ENCODE assay signal across 9 cellular contexts in the genomic region with DNA sequence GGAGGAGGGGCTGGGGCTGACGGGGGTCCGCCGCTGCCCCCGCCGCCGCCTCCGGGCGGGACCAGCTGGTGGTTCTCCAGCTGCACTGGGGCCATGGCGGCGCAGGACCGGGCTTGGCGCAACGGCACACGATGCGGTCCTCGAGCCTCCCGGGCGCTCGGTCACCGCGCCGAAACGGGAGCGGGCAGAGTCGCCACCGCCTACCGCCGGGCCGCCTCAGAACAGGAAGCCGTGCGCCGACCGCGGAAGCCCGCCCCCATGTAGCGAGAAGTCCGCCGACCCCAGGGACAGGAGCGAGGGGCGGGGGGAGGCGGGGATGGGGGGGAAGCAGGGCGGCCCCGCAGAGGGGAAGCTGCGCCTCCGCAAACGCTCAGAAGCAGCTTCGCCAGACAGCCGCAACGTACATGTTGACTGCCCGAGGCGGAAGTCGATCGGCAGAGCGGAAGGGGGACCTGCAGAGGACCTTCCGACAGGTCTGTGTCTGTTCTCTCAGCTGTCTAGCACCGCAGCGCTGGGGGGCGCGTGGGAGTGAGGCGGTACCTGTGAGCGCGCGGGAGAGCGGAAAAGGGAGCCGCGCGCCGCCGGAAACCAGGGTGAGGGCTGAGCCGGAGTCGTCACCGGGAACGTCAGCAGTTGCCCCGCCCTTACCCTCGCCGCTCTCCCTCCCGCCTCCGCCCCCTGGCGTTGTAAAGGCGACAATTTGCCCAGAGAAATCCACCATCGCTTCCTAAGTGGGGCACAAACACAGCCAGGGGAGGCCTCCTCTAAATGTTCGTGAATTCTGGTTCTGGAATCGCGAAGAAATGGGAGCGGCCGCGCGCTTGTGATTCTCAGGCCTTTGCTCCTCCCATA. TPM values are rescaled to one million over a fixed set of nuclear protein-coding genes. Genes with fewer than 3 reads are reported as not detected.
DNase-seq lines count a peak whose midpoint lies in the region; ATAC-seq, FAIRE-seq and TF ChIP-seq lines count a peak whose summit lies in the region.
"Had no signal": no experiment of that assay in that cellular context is flagged by ENCODE, and none has a peak within 500 bp of the region (broad histone marks: within the 10 kb centered on the region; RNA-seq: fewer than 3 reads in every experiment).

A gene (minus strand): TSS at position 225 of the 852 bp plus-strand sequence. CDS start 130 bp downstream, at position 95.

- TF ChIP-seq POLR2A in breast epithelium (IDR thresholded peaks at IDR 0.05) = no peak

- DNase-seq in AG04450 (ENCODE audit: low read depth, low spot score) = peak; percentile 54
- DNase-seq in NCI-H2196 (lab: John Stamatoyannopoulos, UW; ENCODE audit: unreplicated experiment) = peak; percentile 77
- DNase-seq in breast epithelium (ENCODE audit: low spot score in 2 of 2) = peak; percentile 69 to 83
- peak; percentile 86 for DNase-seq in small intestine

- H3K9ac ChIP-seq in iPS-20b (ENCODE audit: low read depth, low read length) = peak within 1 kb of the TSS; percentile 93

- ATAC-seq in GM18870 (IDR thresholded peaks at IDR 0.05; ENCODE audit: unreplicated experiment) (peak; percentile 86), HG03135 (IDR thresholded peaks at IDR 0.05; ENCODE audit: unreplicated experiment) (peak; percentile 94)

- H3K36me3 ChIP-seq in breast epithelium (no peaks in the 10 kb centered on the region), iPS-20b (ENCODE audit: insufficient read depth, low read depth, low read length) (peaks cover 11% of the 10 kb centered on the region; the same call in 1 of the 2 replicates), small intestine (ENCODE audit: control insufficient read depth in 2 of 2, insufficient read depth in 2 of 2, low read length in 2 of 2) (no peaks in the 10 kb centered on the region)

- 0% methylated on average over 22 to 87 of the region's 88 CpGs for WGBS in small intestine, 3 donors

- CTCF ChIA-PET in AG04450 (lab: Charles Lee) = interaction anchor here (1.2 kb wide), 1 partner anchor 84 kb away, joined by 6 read pairs; no protein-coding TSS in a partner anchor

- POLR2A ChIA-PET in AG04450 (lab: Yijun Ruan, JAX) = interaction anchor here (0.7 kb wide), 1 partner anchor 350 kb away, joined by 4 read pairs; no protein-coding TSS in a partner anchor

- no peaks in the 10 kb centered on the region for H3K27me3 ChIP-seq in AG04450 (ENCODE audit: control insufficient read depth, insufficient read depth, low read length)
- peaks cover 0 to 33% of the 10 kb centered on the region in 2 donors for H3K27me3 ChIP-seq in breast epithelium
- H3K27me3 ChIP-seq in iPS-20b (ENCODE audit: insufficient read depth, low read length) = no peaks in the 10 kb centered on the region
- no peaks in the 10 kb centered on the region for H3K27me3 ChIP-seq in small intestine (ENCODE audit: control insufficient read depth in 2 of 2, insufficient read depth in 2 of 2, low read length in 2 of 2)

- H3K9me3 ChIP-seq in AG04450 (ENCODE audit: control insufficient read depth, insufficient read depth, low read length) (no peaks in the 10 kb centered on the region), breast epithelium (no peaks in the 10 kb centered on the region), iPS-20b (ENCODE audit: insufficient read depth, low read depth, low read length) (no peaks in the 10 kb centered on the region), small intestine (ENCODE audit: control insufficient read depth, low read depth) (no peaks in the 10 kb centered on the region)

- H3K4me3 ChIP-seq in AG04450 (ENCODE audit: low read depth, low read length) = peak within 1 kb of the TSS; percentile 71
- H3K4me3 ChIP-seq in breast epithelium = peak within 1 kb of the TSS; percentile 70 to 97 (median 76)
- peak within 1 kb of the TSS; percentile 95 for H3K4me3 ChIP-seq in iPS-20b (ENCODE audit: low read length)
- peak within 1 kb of the TSS; percentile 72 to 92 for H3K4me3 ChIP-seq in small intestine (ENCODE audit: low read depth in 1 of 2, low read length in 2 of 2)

- intact Hi-C loops in breast epithelium (cut with DNase I; ENCODE audit: low total_unique reads) = no loop called here

- peaks cover 0 to 6% of the 10 kb centered on the region in 2 donors for H3K4me1 ChIP-seq in breast epithelium
- H3K4me1 ChIP-seq in iPS-20b (ENCODE audit: insufficient read depth, low read length) = peaks cover 6% of the 10 kb centered on the region; the same call in 1 of the 2 replicates
- H3K4me1 ChIP-seq in small intestine (ENCODE audit: control insufficient read depth in 2 of 2, insufficient read depth in 1 of 2, low read depth in 1 of 2, low read length in 1 of 2) = peaks cover 0 to 4% of the 10 kb centered on the region in 2 donors

- no peak for FAIRE-seq in small intestine (lab: Jason Lieb, UNC)
- FAIRE-seq: endometrium had no signal

- peak; percentile 56 for TF ChIP-seq CTCF in AG04450 (IDR thresholded peaks at IDR 0.05; ENCODE audit: low read depth, low read length)
- peak; percentile 57 for TF ChIP-seq CTCF in VCaP (conservative IDR thresholded peaks at IDR 0.05)
- peak in 2 of 3 donors; percentile 51 to 65 for TF ChIP-seq CTCF in breast epithelium (IDR thresholded peaks at IDR 0.05)

- H3K27ac ChIP-seq in AG04450 (ENCODE audit: low read depth, low read length) (peak within 1 kb of the TSS; percentile 98), VCaP (peak within 1 kb of the TSS; percentile 90), breast epithelium (peak within 1 kb of the TSS; percentile 93 to 98), iPS-20b (ENCODE audit: low read length) (peak within 1 kb of the TSS; percentile 14), small intestine (ENCODE audit: low read depth in 1 of 2, low read length in 1 of 2) (peak within 1 kb of the TSS; percentile 89 to 99)

RNA-seq across cellular contexts. Expression of the gene that starts here (rescaled TPM):
- polyA plus RNA-seq in AG04450 (2011; rRNA removed) (52.8 and 53.3 TPM in 2 replicates), small intestine (10 to 100 TPM; 13.0 to 18.1 (median 16.5) TPM)
- 61.8 and 76.4 TPM in 2 replicates for polyA minus RNA-seq in AG04450 (2011; rRNA and poly(A)+ RNA removed)
- total RNA-seq in breast epithelium = 10 to 100 TPM; 25.8 to 41.4 (median 33.8) TPM

Comparison
In these comparisons a context has a peak if more than half of its experiments do, and no peak if none do; other contexts are left out.
1. Peak in every context shown above with its lines: DNase-seq, ATAC-seq, H3K4me3 ChIP-seq and H3K27ac ChIP-seq.
2. H3K27ac ChIP-seq: peak in every context shown above with its lines; median percentile 98 in AG04450; 96 in breast epithelium; 94 in small intestine; 90 in VCaP; 14 in iPS-20b.